ENCODE assay signal across 11 cellular contexts in genomic region chr5:55600086-55600485, GRCh38.
A peak's percentile ranks its signal among the peaks of the same experiment; 100 is the strongest.
DNase-seq lines count a peak whose midpoint lies in the region; ATAC-seq and TF ChIP-seq lines count a peak whose summit lies in the region.
"Had no signal": no experiment of that assay in that cellular context is flagged by ENCODE, and none has a peak within 500 bp of the region (broad histone marks: within the 10 kb centered on the region; RNA-seq: fewer than 3 reads in every experiment).

No MANE protein-coding gene starts in this region.

- H3K27me3 Mint-ChIP-seq in nephron progenitor cell (ENCODE audit: low read depth, poor library complexity): peaks cover 3% of the 10 kb centered on the region
- H3K27me3 Mint-ChIP-seq: T-helper 17 cell had no signal

- H3K27me3 ChIP-seq in esophagus muscularis mucosa: no peaks in the 10 kb centered on the region
- H3K27me3 ChIP-seq in psoas muscle (ENCODE audit: insufficient read depth in 3 of 3, low read length in 2 of 3): no peaks in the 10 kb centered on the region

- no peaks in the 10 kb centered on the region for H3K9me3 Mint-ChIP-seq in nephron progenitor cell

- POLR2A ChIA-PET in OCI-LY7 (lab: Charles Lee): interaction anchor here (0.8 to 1.4 kb wide), 3 partner anchors 19 to 64 kb away, joined by 3 to 5 read pairs (median 3); no protein-coding TSS in a partner anchor

- TF ChIP-seq POLR2A in esophagus muscularis mucosa (IDR thresholded peaks at IDR 0.05; ENCODE audit: low read depth): no peak

- ATAC-seq in psoas muscle: no peak
- ATAC-seq in HG03460 (IDR thresholded peaks at IDR 0.05; ENCODE audit: unreplicated experiment): no peak
- ATAC-seq: HCT116 had no signal

- H3K4me3 Mint-ChIP-seq in nephron progenitor cell: no peak overlapping the region
- H3K4me3 Mint-ChIP-seq: T-helper 17 cell had no signal

- H3K36me3 ChIP-seq in OCI-LY7 (ENCODE audit: insufficient read depth, low read length) (no peaks in the 10 kb centered on the region), esophagus muscularis mucosa (no peaks in the 10 kb centered on the region), psoas muscle (ENCODE audit: insufficient read depth in 1 of 2, low read depth in 1 of 2) (no peaks in the 10 kb centered on the region)

- peak overlapping the region; percentile 38 for H2AFZ ChIP-seq in OCI-LY7 (ENCODE audit: low read length)

- no peaks in the 10 kb centered on the region for H3K36me3 Mint-ChIP-seq in nephron progenitor cell (ENCODE audit: low read depth)

- peaks cover 61% of the 10 kb centered on the region for H3K4me1 Mint-ChIP-seq in nephron progenitor cell

- H3K4me1 ChIP-seq in OCI-LY7 (ENCODE audit: insufficient read depth, low read length, poor library complexity, severe bottlenecking) (peaks cover 13% of the 10 kb centered on the region), esophagus muscularis mucosa (peaks cover 76 to 85% (median 83%) of the 10 kb centered on the region in 4 donors), psoas muscle (peaks cover 60% of the 10 kb centered on the region)

- no peak for DNase-seq in OCI-LY7 (ENCODE audit: low spot score)
- DNase-seq in esophagus muscularis mucosa (ENCODE audit: extremely low spot score): no peak
- no peak for DNase-seq in psoas muscle
- DNase-seq in NCI-H510A (lab: John Stamatoyannopoulos, UW): no peak
- DNase-seq in nephron progenitor cell: no peak
- no peak for DNase-seq in DMS79 (lab: John Stamatoyannopoulos, UW)
- DNase-seq: NCI-H2171 treated with DMSO at 0.1 percent for 48 hours, T-helper 17 cell had no signal

- H3K9me3 ChIP-seq in OCI-LY7 (ENCODE audit: low read length) (no peaks in the 10 kb centered on the region), esophagus muscularis mucosa (no peaks in the 10 kb centered on the region), psoas muscle (no peaks in the 10 kb centered on the region)

- TF ChIP-seq EP300 in esophagus muscularis mucosa (IDR thresholded peaks at IDR 0.05): no peak

- no peaks in the 10 kb centered on the region for H4K20me1 ChIP-seq in OCI-LY7 (ENCODE audit: insufficient read depth, low read length)

- intact Hi-C loops in OCI-LY7 (cut with micrococcal nuclease; ENCODE audit: unreplicated experiment) (no loop called here), esophagus muscularis mucosa (cut with DNase I) (loop anchor here (2.0 kb wide), 1 partner anchor 65 kb away; the partner anchor contains the start of gene PLPP1), psoas muscle (cut with DNase I) (loop anchor here in 1 of 2 donors (2.0 kb wide), 1 partner anchor 65 kb away; the partner anchor contains the start of gene PLPP1)

- H3K27ac ChIP-seq in C4-2B (peak overlapping the region; percentile 75), OCI-LY7 (ENCODE audit: low read depth, low read length, poor library complexity, severe bottlenecking) (no peak overlapping the region), esophagus muscularis mucosa (replicated peaks in 1 of 4) (peak overlapping the region; percentile 84 to 93 (median 88)), psoas muscle (peak overlapping the region; percentile 86)

- no peak overlapping the region for H3K4me3 ChIP-seq in OCI-LY7 (ENCODE audit: low read depth, low read length, poor library complexity, severe bottlenecking)
- peak overlapping the region in 2 of 4 donors; percentile 24 to 29 for H3K4me3 ChIP-seq in esophagus muscularis mucosa
- H3K4me3 ChIP-seq in psoas muscle: no peak overlapping the region

- BruUV-seq in OCI-LY7 (replicated peaks; lab: Mats Ljungman, UMichigan): no TSS peak

- 56% methylated on average over 3 of the region's 3 CpGs for WGBS in esophagus muscularis mucosa
- WGBS in psoas muscle, 3 donors: 48 to 58% (median 49%) methylated on average over 3 of the region's 3 CpGs

- H3K27ac Mint-ChIP-seq in nephron progenitor cell: no peak overlapping the region
- H3K27ac Mint-ChIP-seq: T-helper 17 cell had no signal

- no peaks in the 10 kb centered on the region for H3K79me2 ChIP-seq in OCI-LY7 (ENCODE audit: insufficient read depth, low read depth, low read length)

- TF ChIP-seq CTCF in C4-2B (conservative IDR thresholded peaks at IDR 0.05) (no peak), OCI-LY7 (conservative IDR thresholded peaks at IDR 0.05; ENCODE audit: low read length) (no peak), esophagus muscularis mucosa (IDR thresholded peaks at IDR 0.05) (no peak), psoas muscle (IDR thresholded peaks at IDR 0.05) (no peak), nephron progenitor cell (IDR thresholded peaks at IDR 0.05) (no peak)

- H3K9me2 ChIP-seq in OCI-LY7 (ENCODE audit: insufficient read depth, low read length): no peaks in the 10 kb centered on the region

- H3K4me2 ChIP-seq in OCI-LY7 (ENCODE audit: low read length): 0 out of 2 replicates have a peak overlapping the region, but pooled peaks have one; percentile 26

- CTCF ChIA-PET in OCI-LY7 (lab: Charles Lee; ENCODE audit: unreplicated experiment): no interaction called here
